ENCODE assay signal across 13 cellular contexts in genomic region chr15:55819397-55820034, GRCh38.
A peak's percentile ranks its signal among the peaks of the same experiment; 100 is the strongest.
DNase-seq lines count a peak whose midpoint lies in the region; ATAC-seq, FAIRE-seq and TF ChIP-seq lines count a peak whose summit lies in the region.
"Had no signal": no experiment of that assay in that cellular context is flagged by ENCODE, and none has a peak within 500 bp of the region (broad histone marks: within the 10 kb centered on the region; RNA-seq: fewer than 3 reads in every experiment).

No MANE protein-coding gene starts in this region.

- peaks cover 50% of the 10 kb centered on the region for H3K4me1 Mint-ChIP-seq in nephron
- H3K4me1 Mint-ChIP-seq: CD4-positive, alpha-beta memory T cell had no signal

- ATAC-seq in sciatic nerve = peak; percentile 43
- ATAC-seq: SK-N-SH treated with all-trans-retinoic acid at 6 μM for 48 hours had no signal

- POLR2A ChIA-PET in HEK293 (lab: Yijun Ruan, JAX) = no interaction called here

- no peak for FAIRE-seq in GM12892 (lab: Jason Lieb, UNC)

- intact Hi-C loops in sciatic nerve (cut with DNase I) = no loop called here

- H3K4me3 Mint-ChIP-seq in nephron = no peak overlapping the region
- H3K4me3 Mint-ChIP-seq: CD4-positive, alpha-beta memory T cell had no signal

- TF ChIP-seq CTCF in HEK293 (tag by site-specific recombination; IDR thresholded peaks at IDR 0.05) = no peak
- TF ChIP-seq CTCF in nephron (IDR thresholded peaks at IDR 0.05; ENCODE audit: unreplicated experiment in 3 of 3) = no peak

- no peaks in the 10 kb centered on the region for H3K36me3 Mint-ChIP-seq in nephron (ENCODE audit: low read depth)
- H3K36me3 Mint-ChIP-seq: CD4-positive, alpha-beta memory T cell had no signal

- no peak overlapping the region for H3K4me3 ChIP-seq in HEK293 (ENCODE audit: low read depth, low read length)

- CTCF ChIA-PET in HEK293 (lab: Yijun Ruan, JAX) = interaction anchor here (0.5 to 1.3 kb wide), 3 partner anchors 28 to 610 kb away, joined by 3 to 4 read pairs (median 4); no protein-coding TSS in a partner anchor

- TF ChIP-seq POLR2A in GM12892 (IDR thresholded peaks at IDR 0.05; ENCODE audit: low read depth, low read length) = no peak

- no peaks in the 10 kb centered on the region for H3K9me3 Mint-ChIP-seq in nephron

- peaks cover 7% of the 10 kb centered on the region for H3K27me3 Mint-ChIP-seq in nephron (ENCODE audit: low read depth)

- H3K27ac ChIP-seq in HEK293 (ENCODE audit: extremely low read depth, low read depth, low read length) = no peak overlapping the region
- H3K27ac ChIP-seq: KMS-11 had no signal

- DNase-seq in SK-N-DZ (ENCODE audit: low spot score) (peak; percentile 18), sciatic nerve (ENCODE audit: low spot score) (no peak), GM12892 (ENCODE audit: insufficient read length) (no peak), putamen (ENCODE audit: low spot score) (no peak), AG08396 (ENCODE audit: low spot score) (no peak)
- DNase-seq: CD4-positive, alpha-beta memory T cell; NCI-H1436 treated with DMSO at 0.1 percent for 48 hours; NCI-H2029 treated with DMSO at 0.1 percent for 48 hours; NCI-H510A treated with DMSO at 0.1 percent for 48 hours had no signal

- peak overlapping the region; percentile 9 to 35 (median 11) for H3K27ac Mint-ChIP-seq in nephron

- H3K9me3 ChIP-seq in HEK293 (ENCODE audit: control insufficient read depth, insufficient read depth, low read depth, low read length) = no peaks in the 10 kb centered on the region

- peaks cover 11% of the 10 kb centered on the region for H3K4me1 ChIP-seq in HEK293 (ENCODE audit: control insufficient read depth, insufficient read depth, low read length)

- no peaks in the 10 kb centered on the region for H3K36me3 ChIP-seq in HEK293 (ENCODE audit: control insufficient read depth in 2 of 2, insufficient read depth in 1 of 2, low read length in 2 of 2)

TF ChIP-seq in HEK293, 187 proteins besides CTCF, POLR2A, EP300 and RAD21:
- TF ChIP-seq ZBTB48 (tag by site-specific recombination; IDR thresholded peaks at IDR 0.05) = 0 out of 2 replicates have a peak, but pooled peaks have one; percentile 35
- no peak for TF ChIP-seq HOXA7 (CRISPR knock-in tag; IDR thresholded peaks at IDR 0.05; ENCODE audit: borderline replicate concordance)
